25 cellular contexts compared by ENCODE assay signal in genomic region chr7:28472332-28472731, GRCh38.
"Had no signal": no experiment of that assay in that cellular context is flagged by ENCODE, and none has a peak within 500 bp of the region (broad histone marks: within the 10 kb centered on the region; RNA-seq: fewer than 3 reads in every experiment).

No MANE protein-coding gene starts in this region.

- H3K4me3 Mint-ChIP-seq: activated B cell treated with CpG ODN at 0.5 μM for 24 hours; activated CD4-positive, alpha-beta T cell treated with anti-CD3 and anti-CD28 coated beads, Interleukin-2, amount 10 ng/mL, durations not matched to agents 24 days and 14 days; activated CD8-positive, alpha-beta memory T cell treated with anti-CD3 and anti-CD28 coated beads, Interleukin-2, amount 10 ng/mL, durations not matched to agents 7 days and 5 days; activated naive CD8-positive, alpha-beta T cell treated with anti-CD3 and anti-CD28 coated beads, Interleukin-2, amount 50 U/mL, for 24 hours; activated T-cell treated with anti-CD3 and anti-CD28 coated beads, Interleukin-2, amount 50 U/mL, for 24 hours; T-helper 17 cell had no signal

- H3K36me3 ChIP-seq: ascending aorta had no signal

- ATAC-seq: activated CD8-positive, alpha-beta memory T cell treated with anti-CD3 and anti-CD28 coated beads, Interleukin-2, amount 10 ng/mL, durations not matched to agents 7 days and 5 days; activated naive CD4-positive, alpha-beta T cell treated with anti-CD3 and anti-CD28 coated beads, Interleukin-2, amount 50 U/mL, for 72 hours; activated naive CD8-positive, alpha-beta T cell treated with anti-CD3 and anti-CD28 coated beads, Interleukin-2, amount 50 U/mL, for 24 hours; body of pancreas; PC-3; T-helper 17 cell had no signal

- H3K36me3 Mint-ChIP-seq: activated CD8-positive, alpha-beta memory T cell treated with anti-CD3 and anti-CD28 coated beads, Interleukin-2, amount 10 ng/mL, durations not matched to agents 7 days and 5 days; activated naive CD4-positive, alpha-beta T cell treated with anti-CD3 and anti-CD28 coated beads, Interleukin-2, amount 50 U/mL, for 72 hours had no signal

- H3K4me1 Mint-ChIP-seq: activated B cell treated with CpG ODN at 0.5 μM for 24 hours; activated CD4-positive, alpha-beta T cell treated with anti-CD3 and anti-CD28 coated beads, Interleukin-2, amount 10 ng/mL, durations not matched to agents 24 days and 14 days; activated CD8-positive, alpha-beta memory T cell treated with anti-CD3 and anti-CD28 coated beads, Interleukin-2, amount 10 ng/mL, durations not matched to agents 7 days and 5 days; activated naive CD8-positive, alpha-beta T cell treated with anti-CD3 and anti-CD28 coated beads, Interleukin-2, amount 50 U/mL, for 24 hours; T-helper 17 cell had no signal

- H3K27ac Mint-ChIP-seq: activated B cell treated with CpG ODN at 0.5 μM for 24 hours; activated CD4-positive, alpha-beta T cell treated with anti-CD3 and anti-CD28 coated beads, Interleukin-2, amount 10 ng/mL, durations not matched to agents 24 days and 14 days; activated CD8-positive, alpha-beta memory T cell treated with anti-CD3 and anti-CD28 coated beads, Interleukin-2, amount 10 ng/mL, durations not matched to agents 7 days and 5 days; activated naive CD4-positive, alpha-beta T cell treated with anti-CD3 and anti-CD28 coated beads, Interleukin-2, amount 50 U/mL, for 72 hours; activated naive CD8-positive, alpha-beta T cell treated with anti-CD3 and anti-CD28 coated beads, Interleukin-2, amount 50 U/mL, for 24 hours; activated T-cell treated with anti-CD3 and anti-CD28 coated beads, Interleukin-2, amount 50 U/mL, for 24 hours; T-helper 17 cell had no signal

- H3K9me3 Mint-ChIP-seq: activated B cell treated with CpG ODN at 0.5 μM for 24 hours; activated CD4-positive, alpha-beta T cell treated with anti-CD3 and anti-CD28 coated beads, Interleukin-2, amount 10 ng/mL, durations not matched to agents 24 days and 14 days; activated naive CD4-positive, alpha-beta T cell treated with anti-CD3 and anti-CD28 coated beads, Interleukin-2, amount 50 U/mL, for 72 hours; activated naive CD8-positive, alpha-beta T cell treated with anti-CD3 and anti-CD28 coated beads, Interleukin-2, amount 50 U/mL, for 24 hours; activated T-cell treated with anti-CD3 and anti-CD28 coated beads, Interleukin-2, amount 50 U/mL, for 24 hours had no signal

- H3K9me3 ChIP-seq: ascending aorta, body of pancreas had no signal

- H3K27ac ChIP-seq: ascending aorta, body of pancreas had no signal

- DNase-seq: activated B cell treated with CpG ODN at 0.5 μM for 24 hours; activated CD4-positive, alpha-beta T cell treated with anti-CD3 and anti-CD28 coated beads for 1 hour; activated CD4-positive, alpha-beta T cell treated with anti-CD3 and anti-CD28 coated beads, Interleukin-2, amount 10 ng/mL, durations not matched to agents 24 days and 14 days; activated CD4-positive, alpha-beta T cell treated with anti-CD3 and anti-CD28 coated beads, Interleukin-2, amount 50 U/mL, for 48 hours; activated CD8-positive, alpha-beta memory T cell treated with anti-CD3 and anti-CD28 coated beads, Interleukin-2, amount 10 ng/mL, durations not matched to agents 7 days and 5 days; activated effector memory CD4-positive, alpha-beta T cell treated with anti-CD3 and anti-CD28 coated beads, Interleukin-2, amount 50 U/mL, for 16 hours; activated naive CD4-positive, alpha-beta T cell treated with Interleukin-2 at 50 U/mL for 16 hours; activated naive CD8-positive, alpha-beta T cell treated with anti-CD3 and anti-CD28 coated beads, Interleukin-2, amount 50 U/mL, for 24 hours; activated T-cell treated with anti-CD3 and anti-CD28 coated beads, Interleukin-2, amount 50 U/mL, for 24 hours; amniotic stem cell; body of pancreas; central memory CD4-positive, alpha-beta T cell; Karpas-422; MM.1S; NCI-H1105; NCI-H1436; NCI-H1694 treated with DMSO at 0.1 percent for 48 hours; NCI-H2081; NCI-H510A treated with DMSO at 0.1 percent for 48 hours; PC-3; SIG-M5; T-helper 17 cell; T-helper 9 cell had no signal

- H3K4me1 ChIP-seq: body of pancreas had no signal

- H3K4me3 ChIP-seq: ascending aorta, body of pancreas had no signal

- H3K27me3 ChIP-seq: ascending aorta, body of pancreas had no signal
